Comparison of ENCODE assay signal across 9 cellular contexts in the genomic region with DNA sequence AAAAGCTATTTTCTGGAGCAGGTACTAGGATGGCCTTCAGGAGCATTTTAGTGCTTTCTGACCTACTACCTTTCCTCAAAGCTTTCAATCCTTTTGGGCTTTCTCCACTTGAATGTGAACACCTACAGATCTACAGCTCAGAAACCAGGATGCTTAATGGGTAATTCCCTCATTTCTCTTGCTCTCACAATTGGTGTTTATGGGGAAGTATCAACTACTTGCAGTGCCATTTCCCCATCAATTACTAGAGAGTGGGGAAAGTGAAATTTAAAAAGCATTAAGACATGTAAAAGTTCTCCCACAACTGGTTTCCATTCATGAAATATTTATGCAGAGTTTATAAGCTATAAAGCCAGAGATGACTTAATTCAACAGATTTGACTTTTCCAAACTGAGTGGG. TPM values are rescaled to one million over a fixed set of nuclear protein-coding genes. Genes with fewer than 3 reads are reported as not detected.
DNase-seq lines count a peak whose midpoint lies in the region; ATAC-seq and TF ChIP-seq lines count a peak whose summit lies in the region.
"Had no signal": no experiment of that assay in that cellular context is flagged by ENCODE, and none has a peak within 500 bp of the region (broad histone marks: within the 10 kb centered on the region; RNA-seq: fewer than 3 reads in every experiment).

No MANE protein-coding gene starts in this region.

- H3K4me3 ChIP-seq in SU-DHL-6 (ENCODE audit: insufficient read depth, low read length, poor library complexity, severe bottlenecking) (peak overlapping the region; percentile 69), fibroblast of villous mesenchyme (ENCODE audit: low read depth, low read length) (peak overlapping the region; percentile 90), smooth muscle cell (peak overlapping the region; percentile 95)

- H3K36me3 Mint-ChIP-seq in T-helper 1 cell treated with Interleukin-12 subunit alpha and Interleukin-12 subunit beta and Interleukin-4 antibody, amounts not matched to agents 30 μg/mL and 1 μg/mL, for 36 hours (ENCODE audit: low read depth), result peaks cover 20% of the 10 kb centered on the region

- peaks cover 21% of the 10 kb centered on the region for H3K4me1 ChIP-seq in smooth muscle cell (ENCODE audit: low read depth)

- H3K36me3 ChIP-seq in SU-DHL-6 (ENCODE audit: low read length) (peaks cover 6% of the 10 kb centered on the region; the same call in 1 of the 2 replicates), smooth muscle cell (ENCODE audit: low read depth) (no peaks in the 10 kb centered on the region)

- H3K79me2 ChIP-seq in SU-DHL-6 (ENCODE audit: insufficient read depth, low read length) (peaks cover 90% of the 10 kb centered on the region), smooth muscle cell (ENCODE audit: low read depth) (peaks cover 83% of the 10 kb centered on the region)

- no peaks in the 10 kb centered on the region for H3K9me3 Mint-ChIP-seq in T-helper 1 cell treated with Interleukin-12 subunit alpha and Interleukin-12 subunit beta and Interleukin-4 antibody, amounts not matched to agents 30 μg/mL and 1 μg/mL, for 36 hours

- no peaks in the 10 kb centered on the region for H3K9me3 ChIP-seq in SU-DHL-6 (ENCODE audit: insufficient read depth, low read length)
- H3K9me3 ChIP-seq in smooth muscle cell (replicated peaks; ENCODE audit: low read depth), result no peaks in the 10 kb centered on the region

- TF ChIP-seq CTCF in SU-DHL-6 (IDR thresholded peaks at IDR 0.05; ENCODE audit: insufficient read depth, low read length, poor library complexity, severe bottlenecking) (no peak), fibroblast of villous mesenchyme (IDR thresholded peaks at IDR 0.05; ENCODE audit: insufficient read depth, low read depth, low read length) (no peak), smooth muscle cell (IDR thresholded peaks at IDR 0.05; ENCODE audit: borderline replicate concordance, insufficient read depth, poor library complexity, severe bottlenecking) (no peak)

- H3K9me2 ChIP-seq in SU-DHL-6 (replicated peaks; ENCODE audit: insufficient read depth, low read length), result no peaks in the 10 kb centered on the region

- H3K27ac Mint-ChIP-seq in T-helper 1 cell treated with Interleukin-12 subunit alpha and Interleukin-12 subunit beta and Interleukin-4 antibody, amounts not matched to agents 30 μg/mL and 1 μg/mL, for 36 hours, result peak overlapping the region; percentile 97

- no peak for DNase-seq in T-helper 1 cell
- no peak for DNase-seq in fibroblast of villous mesenchyme (ENCODE audit: low read depth)
- DNase-seq in smooth muscle cell (lab: John Stamatoyannopoulos, UW; ENCODE audit: unreplicated experiment), result no peak
- no peak for DNase-seq in NAMALWA (ENCODE audit: low spot score)
- no peak for DNase-seq in activated CD4-positive, alpha-beta T cell treated with anti-CD3 and anti-CD28 coated beads for 4 hours
- DNase-seq: foreskin melanocyte had no signal

- peak overlapping the region; percentile 79 for H3K4me2 ChIP-seq in SU-DHL-6 (ENCODE audit: low read depth, low read length, poor library complexity, severe bottlenecking)
- H3K4me2 ChIP-seq in smooth muscle cell, result peak overlapping the region; percentile 91

- H3K4me3 Mint-ChIP-seq in T-helper 1 cell treated with Interleukin-12 subunit alpha and Interleukin-12 subunit beta and Interleukin-4 antibody, amounts not matched to agents 30 μg/mL and 1 μg/mL, for 36 hours, result peak overlapping the region; percentile 98

- H3K4me1 Mint-ChIP-seq in T-helper 1 cell treated with Interleukin-12 subunit alpha and Interleukin-12 subunit beta and Interleukin-4 antibody, amounts not matched to agents 30 μg/mL and 1 μg/mL, for 36 hours (ENCODE audit: low read depth), result peaks cover 46% of the 10 kb centered on the region

- H3F3A ChIP-seq in SU-DHL-6 (ENCODE audit: insufficient read depth), result peaks cover 11% of the 10 kb centered on the region
- H3F3A ChIP-seq in smooth muscle cell (ENCODE audit: low read depth), result peaks cover 15% of the 10 kb centered on the region

- H3K27me3 ChIP-seq in SU-DHL-6 (ENCODE audit: low read length) (no peaks in the 10 kb centered on the region), smooth muscle cell (ENCODE audit: low read depth) (no peaks in the 10 kb centered on the region)

- peak overlapping the region; percentile 97 for H3K9ac ChIP-seq in SU-DHL-6 (ENCODE audit: low read length)
- H3K9ac ChIP-seq in smooth muscle cell (ENCODE audit: low read depth), result peak overlapping the region; percentile 97

- H3K27ac ChIP-seq in SU-DHL-6 (ENCODE audit: low read depth, low read length) (no peak overlapping the region), smooth muscle cell (ENCODE audit: low read depth) (peak overlapping the region; percentile 97)

- ATAC-seq in GM19467 (IDR thresholded peaks at IDR 0.05; ENCODE audit: unreplicated experiment), result no peak

- H2AFZ ChIP-seq in SU-DHL-6 (ENCODE audit: low read depth, low read length, severe bottlenecking) (no peak overlapping the region), smooth muscle cell (ENCODE audit: low read depth) (no peak overlapping the region)

- H4K20me1 ChIP-seq in SU-DHL-6 (ENCODE audit: low read depth, low read length) (peaks cover 30% of the 10 kb centered on the region), smooth muscle cell (ENCODE audit: low read depth) (peaks cover 74% of the 10 kb centered on the region)

- H3K27me3 Mint-ChIP-seq in T-helper 1 cell treated with Interleukin-12 subunit alpha and Interleukin-12 subunit beta and Interleukin-4 antibody, amounts not matched to agents 30 μg/mL and 1 μg/mL, for 36 hours (ENCODE audit: low read depth), result no peaks in the 10 kb centered on the region

RNA-seq across cellular contexts. Expression of gene YY1, which starts 2.1 kb away (rescaled TPM):
- total RNA-seq in fibroblast of villous mesenchyme, result 38.3 and 53.1 TPM in 2 replicates
- total RNA-seq in smooth muscle cell, result 48.7 and 53.3 TPM in 2 replicates
- polyA plus RNA-seq in smooth muscle cell, result 28.2 and 35.2 TPM in 2 replicates
